In genomic region chr9:20528253-20528652, GRCh38 we compare ENCODE assay signal across 21 cellular contexts.
DNase-seq lines count a peak whose midpoint lies in the region; ATAC-seq and TF ChIP-seq lines count a peak whose summit lies in the region.
"Had no signal": no experiment of that assay in that cellular context is flagged by ENCODE, and none has a peak within 500 bp of the region (broad histone marks: within the 10 kb centered on the region; RNA-seq: fewer than 3 reads in every experiment).

No MANE protein-coding gene starts in this region.

- no peak overlapping the region for H3K27ac ChIP-seq in DND-41 (ENCODE audit: low read length)
- H3K27ac ChIP-seq: GM23248 had no signal

- no peaks in the 10 kb centered on the region for H3K9me3 Mint-ChIP-seq in activated CD4-positive, alpha-beta memory T cell treated with anti-CD3 and anti-CD28 coated beads, Interleukin-2, amount 10 ng/mL, durations not matched to agents 7 days and 5 days
- H3K9me3 Mint-ChIP-seq in activated CD4-positive, alpha-beta memory T cell treated with anti-CD3 and anti-CD28 coated beads for 36 hours = no peaks in the 10 kb centered on the region
- H3K9me3 Mint-ChIP-seq in T-helper 2 cell treated with Interferon-gamma antibody and Interleukin-4, amounts not matched to agents 5 μg/mL and 100 μg/mL, for 36 hours = no peaks in the 10 kb centered on the region
- H3K9me3 Mint-ChIP-seq in natural killer cell (no peaks in the 10 kb centered on the region), Caco-2 (ENCODE audit: unreplicated experiment) (no peaks in the 10 kb centered on the region)
- H3K9me3 Mint-ChIP-seq: CD14-positive monocyte, IgD-negative memory B cell had no signal

- peaks cover 10% of the 10 kb centered on the region; the same call in 1 of the 2 replicates for H4K20me1 ChIP-seq in DND-41 (ENCODE audit: insufficient read depth, low read length)

- POLR2A ChIA-PET in activated CD4-positive, alpha-beta memory T cell treated with anti-CD3 and anti-CD28 coated beads, Interleukin-2, amount 10 ng/mL, durations not matched to agents 7 days and 5 days (lab: Charles Lee) = interaction anchor here (1.9 kb wide), 1 partner anchor 94 kb away, joined by 4 read pairs; the partner anchor contains the start of gene MLLT3
- POLR2A ChIA-PET in activated CD4-positive, alpha-beta memory T cell treated with anti-CD3 and anti-CD28 coated beads for 36 hours (lab: Charles Lee) = no interaction called here
- POLR2A ChIA-PET in Caco-2 (lab: Charles Lee) = no interaction called here

- H3K27ac Mint-ChIP-seq in activated CD4-positive, alpha-beta memory T cell treated with anti-CD3 and anti-CD28 coated beads, Interleukin-2, amount 10 ng/mL, durations not matched to agents 7 days and 5 days = peak overlapping the region; percentile 35
- no peak overlapping the region for H3K27ac Mint-ChIP-seq in activated CD4-positive, alpha-beta memory T cell treated with anti-CD3 and anti-CD28 coated beads for 36 hours
- H3K27ac Mint-ChIP-seq in T-helper 2 cell treated with Interferon-gamma antibody and Interleukin-4, amounts not matched to agents 5 μg/mL and 100 μg/mL, for 36 hours = peak overlapping the region; percentile 12
- peak overlapping the region; percentile 31 to 58 for H3K27ac Mint-ChIP-seq in natural killer cell
- no peak overlapping the region for H3K27ac Mint-ChIP-seq in Caco-2 (ENCODE audit: unreplicated experiment)
- H3K27ac Mint-ChIP-seq: CD14-positive monocyte, IgD-negative memory B cell had no signal

- CTCF ChIA-PET in activated CD4-positive, alpha-beta memory T cell treated with anti-CD3 and anti-CD28 coated beads, Interleukin-2, amount 10 ng/mL, durations not matched to agents 7 days and 5 days (lab: Charles Lee) = no interaction called here
- CTCF ChIA-PET in activated CD4-positive, alpha-beta memory T cell treated with anti-CD3 and anti-CD28 coated beads for 36 hours (lab: Charles Lee) = no interaction called here
- CTCF ChIA-PET in Caco-2 (lab: Charles Lee) = no interaction called here

- TF ChIP-seq CTCF in DND-41 (IDR thresholded peaks at IDR 0.05; ENCODE audit: borderline replicate concordance, extremely low read depth, low read length, poor library complexity, severe bottlenecking) (no peak), natural killer cell (IDR thresholded peaks at IDR 0.05) (no peak), Caco-2 (IDR thresholded peaks at IDR 0.05; ENCODE audit: insufficient read depth in 1 of 2, low read depth in 1 of 2, low read length in 1 of 2, severe bottlenecking in 1 of 2, unreplicated experiment in 1 of 2) (no peak)

- H3K27me3 Mint-ChIP-seq in activated CD4-positive, alpha-beta memory T cell treated with anti-CD3 and anti-CD28 coated beads, Interleukin-2, amount 10 ng/mL, durations not matched to agents 7 days and 5 days = no peaks in the 10 kb centered on the region
- no peaks in the 10 kb centered on the region for H3K27me3 Mint-ChIP-seq in activated CD4-positive, alpha-beta memory T cell treated with anti-CD3 and anti-CD28 coated beads for 36 hours
- no peaks in the 10 kb centered on the region for H3K27me3 Mint-ChIP-seq in T-helper 2 cell treated with Interferon-gamma antibody and Interleukin-4, amounts not matched to agents 5 μg/mL and 100 μg/mL, for 36 hours (ENCODE audit: low read depth)
- H3K27me3 Mint-ChIP-seq in natural killer cell (ENCODE audit: low read depth in 2 of 2) (no peaks in the 10 kb centered on the region), Caco-2 (ENCODE audit: insufficient read depth, unreplicated experiment) (no peaks in the 10 kb centered on the region)
- H3K27me3 Mint-ChIP-seq: IgD-negative memory B cell had no signal

- BruUV-seq in Caco-2 (replicated peaks; lab: Mats Ljungman, UMichigan) = no TSS peak

- no peaks in the 10 kb centered on the region for H3K27me3 ChIP-seq in DND-41 (ENCODE audit: insufficient read depth, low read length, poor library complexity)
- H3K27me3 ChIP-seq in Caco-2 (replicated peaks; ENCODE audit: control insufficient read depth, insufficient read depth, low read length) = no peaks in the 10 kb centered on the region

- H3K4me3 Mint-ChIP-seq in activated CD4-positive, alpha-beta memory T cell treated with anti-CD3 and anti-CD28 coated beads, Interleukin-2, amount 10 ng/mL, durations not matched to agents 7 days and 5 days = no peak overlapping the region
- H3K4me3 Mint-ChIP-seq in activated CD4-positive, alpha-beta memory T cell treated with anti-CD3 and anti-CD28 coated beads for 36 hours = no peak overlapping the region
- H3K4me3 Mint-ChIP-seq in T-helper 2 cell treated with Interferon-gamma antibody and Interleukin-4, amounts not matched to agents 5 μg/mL and 100 μg/mL, for 36 hours = peak overlapping the region; percentile 24
- peak overlapping the region; percentile 35 for H3K4me3 Mint-ChIP-seq in natural killer cell
- no peak overlapping the region for H3K4me3 Mint-ChIP-seq in Caco-2 (ENCODE audit: unreplicated experiment)
- H3K4me3 Mint-ChIP-seq: CD14-positive monocyte, IgD-negative memory B cell had no signal

- no peaks in the 10 kb centered on the region for H3K9me3 ChIP-seq in DND-41 (ENCODE audit: insufficient read depth, low read length, severe bottlenecking)
- H3K9me3 ChIP-seq in Caco-2 = no peaks in the 10 kb centered on the region

- peaks cover 73% of the 10 kb centered on the region for H3K79me2 ChIP-seq in DND-41 (ENCODE audit: insufficient read depth, low read length)

- H3K4me1 Mint-ChIP-seq in activated CD4-positive, alpha-beta memory T cell treated with anti-CD3 and anti-CD28 coated beads, Interleukin-2, amount 10 ng/mL, durations not matched to agents 7 days and 5 days = peaks cover 63% of the 10 kb centered on the region
- H3K4me1 Mint-ChIP-seq in activated CD4-positive, alpha-beta memory T cell treated with anti-CD3 and anti-CD28 coated beads for 36 hours (ENCODE audit: low read depth) = peaks cover 69% of the 10 kb centered on the region
- peaks cover 60% of the 10 kb centered on the region for H3K4me1 Mint-ChIP-seq in T-helper 2 cell treated with Interferon-gamma antibody and Interleukin-4, amounts not matched to agents 5 μg/mL and 100 μg/mL, for 36 hours (ENCODE audit: low read depth)
- peaks cover 53 to 59% of the 10 kb centered on the region in 2 donors for H3K4me1 Mint-ChIP-seq in natural killer cell
- H3K4me1 Mint-ChIP-seq in Caco-2 (ENCODE audit: low read depth, unreplicated experiment) = no peaks in the 10 kb centered on the region

- no peak for DNase-seq in activated CD4-positive, alpha-beta memory T cell treated with anti-CD3 and anti-CD28 coated beads, Interleukin-2, amount 10 ng/mL, durations not matched to agents 7 days and 5 days
- no peak for DNase-seq in activated CD4-positive, alpha-beta memory T cell treated with anti-CD3 and anti-CD28 coated beads for 36 hours
- no peak for DNase-seq in DND-41
- DNase-seq in T-helper 2 cell treated with Interferon-gamma antibody and Interleukin-4, amounts not matched to agents 5 μg/mL and 100 μg/mL, for 36 hours (ENCODE audit: low spot score) = no peak
- DNase-seq in natural killer cell = no peak
- no peak for DNase-seq in Caco-2
- no peak for DNase-seq in NOMO-1 treated with DMSO at 0.1 percent for 48 hours (lab: John Stamatoyannopoulos, UW; ENCODE audit: unreplicated experiment)
- DNase-seq: 8988T, DMS153, GF-D8, GM23248, Kasumi-1, NCI-H1105, NCI-H1694, NCI-H510A, NCI-H774, SHP77 had no signal

- H3K9ac ChIP-seq in DND-41 (ENCODE audit: low read depth, low read length) = no peak overlapping the region
- H3K9ac ChIP-seq: GM23248 had no signal

- intact Hi-C loops in activated CD4-positive, alpha-beta memory T cell treated with anti-CD3 and anti-CD28 coated beads for 36 hours (cut with micrococcal nuclease) = no loop called here
- intact Hi-C loops in natural killer cell (cut with micrococcal nuclease) = no loop called here
- intact Hi-C loops in Caco-2 (cut with micrococcal nuclease; ENCODE audit: unreplicated experiment) = no loop called here

- peaks cover 18% of the 10 kb centered on the region for H3K4me1 ChIP-seq in DND-41 (ENCODE audit: insufficient read depth, low read length)
- H3K4me1 ChIP-seq in Caco-2 = peaks cover 9% of the 10 kb centered on the region

- H3K36me3 Mint-ChIP-seq in activated CD4-positive, alpha-beta memory T cell treated with anti-CD3 and anti-CD28 coated beads, Interleukin-2, amount 10 ng/mL, durations not matched to agents 7 days and 5 days (ENCODE audit: low read depth) = peaks cover 2% of the 10 kb centered on the region
- no peaks in the 10 kb centered on the region for H3K36me3 Mint-ChIP-seq in activated CD4-positive, alpha-beta memory T cell treated with anti-CD3 and anti-CD28 coated beads for 36 hours
- H3K36me3 Mint-ChIP-seq in T-helper 2 cell treated with Interferon-gamma antibody and Interleukin-4, amounts not matched to agents 5 μg/mL and 100 μg/mL, for 36 hours (ENCODE audit: low read depth) = peaks cover 5% of the 10 kb centered on the region
- H3K36me3 Mint-ChIP-seq in natural killer cell (no peaks in the 10 kb centered on the region), Caco-2 (ENCODE audit: insufficient read depth, unreplicated experiment) (no peaks in the 10 kb centered on the region)
- H3K36me3 Mint-ChIP-seq: CD14-positive monocyte, IgD-negative memory B cell had no signal

- no peak overlapping the region for H2AFZ ChIP-seq in DND-41 (ENCODE audit: low read depth, low read length)
- H2AFZ ChIP-seq: GM23248 had no signal

- H3K36me3 ChIP-seq in DND-41 (ENCODE audit: insufficient read depth, low read length) (no peaks in the 10 kb centered on the region), Caco-2 (ENCODE audit: control insufficient read depth, insufficient read depth, low read length) (no peaks in the 10 kb centered on the region)

- ATAC-seq in DND-41 (ENCODE audit: insufficient read depth, low read depth) = peak; percentile 60; the same call in 1 of the 3 replicates
- peak in 2 of 3 donors; percentile 54 to 75 for ATAC-seq in natural killer cell
- ATAC-seq in GM19397 (IDR thresholded peaks at IDR 0.05; ENCODE audit: unreplicated experiment) = no peak
- ATAC-seq: HCT116 had no signal

- no peak overlapping the region for H3K4me2 ChIP-seq in DND-41 (ENCODE audit: insufficient read depth, low read length)

- no peak overlapping the region for H3K4me3 ChIP-seq in DND-41 (ENCODE audit: low read depth in 1 of 2, low read length in 2 of 2)
- H3K4me3 ChIP-seq in Caco-2 (ENCODE audit: low read depth, low read length) = no peak overlapping the region
- H3K4me3 ChIP-seq: GM23248 had no signal

Comparison
In these comparisons a context has a peak if more than half of its experiments do, and no peak if none do; other contexts are left out.
1. H3K27ac Mint-ChIP-seq: peak in activated CD4-positive, alpha-beta memory T cell treated with anti-CD3 and anti-CD28 coated beads, Interleukin-2, amount 10 ng/mL, durations not matched to agents 7 days and 5 days (single experiment), T-helper 2 cell treated with Interferon-gamma antibody and Interleukin-4, amounts not matched to agents 5 μg/mL and 100 μg/mL, for 36 hours (single experiment) and natural killer cell (2 of 2); none in activated CD4-positive, alpha-beta memory T cell treated with anti-CD3 and anti-CD28 coated beads for 36 hours (single experiment) and Caco-2 (single experiment).
2. H3K4me3 Mint-ChIP-seq: peak in T-helper 2 cell treated with Interferon-gamma antibody and Interleukin-4, amounts not matched to agents 5 μg/mL and 100 μg/mL, for 36 hours (single experiment) and natural killer cell (single experiment); none in activated CD4-positive, alpha-beta memory T cell treated with anti-CD3 and anti-CD28 coated beads, Interleukin-2, amount 10 ng/mL, durations not matched to agents 7 days and 5 days (single experiment), activated CD4-positive, alpha-beta memory T cell treated with anti-CD3 and anti-CD28 coated beads for 36 hours (single experiment) and Caco-2 (single experiment).